ENCODE assay signal across 10 cellular contexts in genomic region chr12:90953956-90954421, GRCh38. TPM values are rescaled to one million over a fixed set of nuclear protein-coding genes. Genes with fewer than 3 reads are reported as not detected.
DNase-seq lines count a peak whose midpoint lies in the region; ATAC-seq and TF ChIP-seq lines count a peak whose summit lies in the region.
"Had no signal": no experiment of that assay in that cellular context is flagged by ENCODE, and none has a peak within 500 bp of the region (broad histone marks: within the 10 kb centered on the region; RNA-seq: fewer than 3 reads in every experiment).

No MANE protein-coding gene starts in this region.

- intact Hi-C loops in activated naive CD4-positive, alpha-beta T cell treated with anti-CD3 and anti-CD28 coated beads for 36 hours (cut with micrococcal nuclease): no loop called here

- no peaks in the 10 kb centered on the region for H3K79me2 ChIP-seq in parathyroid adenoma

- H3K4me1 Mint-ChIP-seq in activated naive CD4-positive, alpha-beta T cell treated with anti-CD3 and anti-CD28 coated beads for 36 hours (ENCODE audit: low read depth): no peaks in the 10 kb centered on the region

- CTCF ChIA-PET in activated naive CD4-positive, alpha-beta T cell treated with anti-CD3 and anti-CD28 coated beads for 36 hours (lab: Charles Lee): interaction anchor here (1.3 kb wide), 1 partner anchor 18 kb away, joined by 3 read pairs; no protein-coding TSS in a partner anchor

- DNase-seq in cerebellar cortex (ENCODE audit: low spot score) (peak; percentile 48), mesenteric fat pad (ENCODE audit: low spot score) (no peak), NCI-H1048 (lab: John Stamatoyannopoulos, UW) (no peak)
- DNase-seq in stimulated activated naive CD4-positive, alpha-beta T cell (lab: John Stamatoyannopoulos, UW): no peak
- no peak for DNase-seq in activated naive CD4-positive, alpha-beta T cell treated with anti-CD3 and anti-CD28 coated beads for 36 hours
- DNase-seq: NCI-H2029 had no signal

- H3K27me3 Mint-ChIP-seq in activated naive CD4-positive, alpha-beta T cell treated with anti-CD3 and anti-CD28 coated beads for 36 hours (ENCODE audit: low read depth): no peaks in the 10 kb centered on the region

- no peak overlapping the region for H2AFZ ChIP-seq in parathyroid adenoma

- H3K27me3 ChIP-seq in parathyroid adenoma (ENCODE audit: control insufficient read depth, insufficient read depth, low read length): no peaks in the 10 kb centered on the region
- H3K27me3 ChIP-seq: ascending aorta had no signal

- H3K4me3 Mint-ChIP-seq in activated naive CD4-positive, alpha-beta T cell treated with anti-CD3 and anti-CD28 coated beads for 36 hours: no peak overlapping the region

- H3K27ac Mint-ChIP-seq in activated naive CD4-positive, alpha-beta T cell treated with anti-CD3 and anti-CD28 coated beads for 36 hours: no peak overlapping the region

- H3K27ac ChIP-seq in parathyroid adenoma: no peak overlapping the region
- H3K27ac ChIP-seq: ascending aorta had no signal

- H3K9me3 Mint-ChIP-seq in activated naive CD4-positive, alpha-beta T cell treated with anti-CD3 and anti-CD28 coated beads for 36 hours: no peaks in the 10 kb centered on the region

- no peaks in the 10 kb centered on the region for H3K4me1 ChIP-seq in parathyroid adenoma
- H3K4me1 ChIP-seq: ascending aorta had no signal

- H3K9ac ChIP-seq in parathyroid adenoma: no peak overlapping the region

- no peaks in the 10 kb centered on the region for H3K36me3 ChIP-seq in parathyroid adenoma (ENCODE audit: control insufficient read depth, insufficient read depth, low read length)
- H3K36me3 ChIP-seq: ascending aorta had no signal

- ATAC-seq in HG03103 (IDR thresholded peaks at IDR 0.05; ENCODE audit: low read depth, unreplicated experiment): peak; percentile 80

- no peak overlapping the region for H3K4me3 ChIP-seq in GM12875 (ENCODE audit: low read depth, low read length)
- H3K4me3 ChIP-seq in parathyroid adenoma (ENCODE audit: low read depth, low read length): no peak overlapping the region
- H3K4me3 ChIP-seq: ascending aorta had no signal

- no peak overlapping the region for H3K4me2 ChIP-seq in parathyroid adenoma (ENCODE audit: low read length)

- H3K9me3 ChIP-seq in parathyroid adenoma (ENCODE audit: control insufficient read depth, low read length): no peaks in the 10 kb centered on the region
- H3K9me3 ChIP-seq: ascending aorta had no signal

- H3K36me3 Mint-ChIP-seq in activated naive CD4-positive, alpha-beta T cell treated with anti-CD3 and anti-CD28 coated beads for 36 hours (ENCODE audit: low read depth): no peaks in the 10 kb centered on the region

- peak; percentile 80 for TF ChIP-seq CTCF in GM12875 (IDR thresholded peaks at IDR 0.05; ENCODE audit: borderline replicate concordance, insufficient read depth, low read depth, low read length)
- peak; percentile 17 for TF ChIP-seq CTCF in parathyroid adenoma (IDR thresholded peaks at IDR 0.05)

RNA-seq across cellular contexts. Expression of gene CCER1, which starts 1.0 kb away (rescaled TPM):
- not detected for total RNA-seq in activated naive CD4-positive, alpha-beta T cell treated with anti-CD3 and anti-CD28 coated beads for 36 hours
- total RNA-seq in mesenteric fat pad: not detected
- total RNA-seq: ascending aorta had no signal

RNA-seq across cellular contexts. Expression of gene EPYC, which starts 50.8 kb away (rescaled TPM):
- total RNA-seq in activated naive CD4-positive, alpha-beta T cell treated with anti-CD3 and anti-CD28 coated beads for 36 hours: not detected
- not detected for total RNA-seq in mesenteric fat pad
- total RNA-seq: ascending aorta had no signal
